27 cellular contexts compared by ENCODE assay signal in the genomic region with DNA sequence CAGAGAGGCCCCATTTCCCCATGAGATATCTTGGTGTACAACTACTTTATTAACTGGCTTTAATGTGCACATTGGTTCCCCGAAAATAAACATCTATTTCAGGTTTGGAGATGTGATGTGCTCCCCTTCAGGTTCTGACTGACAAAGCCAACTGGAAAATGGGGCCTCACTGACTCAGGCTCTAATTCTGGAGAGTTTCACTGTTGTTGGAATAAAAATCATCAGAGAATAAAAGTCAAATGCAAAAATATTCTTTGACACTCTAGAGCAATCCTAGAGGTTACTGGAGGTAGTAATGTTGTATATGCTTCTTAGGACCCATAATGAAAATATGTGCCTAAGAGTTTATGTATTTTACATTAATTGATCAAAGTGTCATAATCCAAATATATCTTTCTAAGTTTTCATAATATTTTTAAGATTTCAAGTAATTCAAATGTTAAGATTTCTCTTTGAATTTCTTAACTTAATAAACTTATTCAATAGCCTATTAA.
DNase-seq lines count a peak whose midpoint lies in the region; ATAC-seq, FAIRE-seq and TF ChIP-seq lines count a peak whose summit lies in the region.
"Had no signal": no experiment of that assay in that cellular context is flagged by ENCODE, and none has a peak within 500 bp of the region (broad histone marks: within the 10 kb centered on the region; RNA-seq: fewer than 3 reads in every experiment).

No MANE protein-coding gene starts in this region.

- intact Hi-C loops in ascending aorta (cut with DNase I) = loop anchor here (10.0 kb wide), 2 partner anchors 310 to 630 kb away; no protein-coding TSS in a partner anchor

- H3K18ac ChIP-seq in trophoblast cell (ENCODE audit: low read length) = no peak overlapping the region

- no peak for ATAC-seq in stimulated activated memory B cell treated with anti-CD40 and anti-IgM and Interleukin-4, amounts not matched to agents 10 μg/mL and 1 μg/mL and 100 μg/mL, for 72 hours
- ATAC-seq: activated T-helper 17 cell treated with anti-CD3 and anti-CD28 coated beads, Interleukin-2, amount 50 U/mL, for 72 hours; stimulated activated naive B cell treated with anti-CD40 and anti-IgM and Interleukin-4, amounts not matched to agents 10 μg/mL and 1 μg/mL and 100 μg/mL, for 72 hours had no signal

- no peak overlapping the region for H2BK5ac ChIP-seq in trophoblast cell (ENCODE audit: low read depth, low read length, poor library complexity)

- no peak overlapping the region for H3K14ac ChIP-seq in trophoblast cell (ENCODE audit: low read length)

- H3K4me1 ChIP-seq in ascending aorta (peaks cover 0 to 28% of the 10 kb centered on the region in 2 donors), trophoblast cell (ENCODE audit: control insufficient read depth in 1 of 2, insufficient read depth in 2 of 2, low read length in 2 of 2) (peaks cover 2 to 7% of the 10 kb centered on the region in 2 experiments)

- no peak overlapping the region for H2AK5ac ChIP-seq in trophoblast cell (ENCODE audit: low read length)

- H3K4me1 Mint-ChIP-seq in stimulated activated memory B cell treated with anti-CD40 and anti-IgM and Interleukin-4, amounts not matched to agents 10 μg/mL and 1 μg/mL and 100 μg/mL, for 72 hours = no peaks in the 10 kb centered on the region
- H3K4me1 Mint-ChIP-seq in immature natural killer cell = no peaks in the 10 kb centered on the region
- H3K4me1 Mint-ChIP-seq: activated B cell treated with CpG ODN at 0.5 μM for 24 hours; activated T-helper 17 cell treated with anti-CD3 and anti-CD28 coated beads, Interleukin-2, amount 50 U/mL, for 72 hours; CD4-positive, CD25-positive, alpha-beta regulatory T cell; stimulated activated naive B cell treated with anti-CD40 and anti-IgM and Interleukin-4, amounts not matched to agents 10 μg/mL and 1 μg/mL and 100 μg/mL, for 72 hours had no signal

- H3K23ac ChIP-seq in trophoblast cell (ENCODE audit: low read length) = no peak overlapping the region

- peaks cover 2% of the 10 kb centered on the region for H3K9me3 Mint-ChIP-seq in stimulated activated memory B cell treated with anti-CD40 and anti-IgM and Interleukin-4, amounts not matched to agents 10 μg/mL and 1 μg/mL and 100 μg/mL, for 72 hours
- peaks cover 9 to 43% (median 25%) of the 10 kb centered on the region in 6 donors for H3K9me3 Mint-ChIP-seq in immature natural killer cell
- H3K9me3 Mint-ChIP-seq: activated T-helper 17 cell treated with anti-CD3 and anti-CD28 coated beads, Interleukin-2, amount 50 U/mL, for 72 hours had no signal

- no peaks in the 10 kb centered on the region for H3K36me3 Mint-ChIP-seq in stimulated activated memory B cell treated with anti-CD40 and anti-IgM and Interleukin-4, amounts not matched to agents 10 μg/mL and 1 μg/mL and 100 μg/mL, for 72 hours
- H3K36me3 Mint-ChIP-seq in immature natural killer cell = no peaks in the 10 kb centered on the region
- H3K36me3 Mint-ChIP-seq: activated naive CD8-positive, alpha-beta T cell; CD4-positive, CD25-positive, alpha-beta regulatory T cell; stimulated activated naive B cell treated with anti-CD40 and anti-IgM and Interleukin-4, amounts not matched to agents 10 μg/mL and 1 μg/mL and 100 μg/mL, for 72 hours had no signal

- no peak overlapping the region for H4K91ac ChIP-seq in trophoblast cell (ENCODE audit: low read depth, low read length)

- no peak overlapping the region for H3K9ac ChIP-seq in trophoblast cell (ENCODE audit: low read length)

- H4K8ac ChIP-seq in trophoblast cell (ENCODE audit: low read depth, low read length) = no peak overlapping the region

- H3K4me2 ChIP-seq in trophoblast cell (ENCODE audit: low read length) = no peak overlapping the region

- peak; percentile 6 to 14 (median 7) for TF ChIP-seq CTCF in ascending aorta (IDR thresholded peaks at IDR 0.05)
- TF ChIP-seq CTCF in fibroblast of the aortic adventitia (IDR thresholded peaks at IDR 0.05; ENCODE audit: insufficient read depth, low read length) = peak; percentile 34

- DNase-seq in ascending aorta (ENCODE audit: low spot score in 2 of 2) (no peak), fibroblast of the aortic adventitia (ENCODE audit: low read depth) (no peak), trophoblast cell (no peak), RPMI8226 (no peak), immature natural killer cell (no peak)
- DNase-seq in activated effector memory CD4-positive, alpha-beta T cell treated with Interleukin-2 at 50 U/mL for 16 hours = no peak
- DNase-seq: activated B cell treated with CpG ODN at 0.5 μM for 24 hours; activated CD4-positive, alpha-beta T cell treated with anti-CD3 and anti-CD28 coated beads, Interleukin-2, amount 50 U/mL, for 4 hours; CD4-positive, CD25-positive, alpha-beta regulatory T cell; esophagus squamous epithelium; glutamatergic neuron; NCI-H1105 treated with DMSO at 0.1 percent for 48 hours; NCI-H2029 treated with DMSO at 0.1 percent for 48 hours; NCI-H774; small intestine; stimulated activated CD4-positive, alpha-beta T cell treated with anti-CD3 and anti-CD28 coated beads, Interleukin-2, amount 100 ng/mL, for 48 hours; stimulated activated naive B cell treated with anti-CD40 and anti-IgM and Interleukin-4, amounts not matched to agents 10 μg/mL and 1 μg/mL and 100 μg/mL, for 72 hours; T-helper 9 cell; testis had no signal

- no CpG with 5 or more reads among the region's 1 CpG for WGBS in trophoblast cell (ENCODE audit: extremely low coverage, insufficient coverage, insufficient read length)

- H3K4me3 ChIP-seq in ascending aorta (no peak overlapping the region), fibroblast of the aortic adventitia (ENCODE audit: low read depth, low read length) (no peak overlapping the region), trophoblast cell (ENCODE audit: low read depth, low read length) (no peak overlapping the region)
- H3K4me3 ChIP-seq: esophagus squamous epithelium, lung, testis had no signal

- H3K27ac Mint-ChIP-seq in stimulated activated memory B cell treated with anti-CD40 and anti-IgM and Interleukin-4, amounts not matched to agents 10 μg/mL and 1 μg/mL and 100 μg/mL, for 72 hours = no peak overlapping the region
- H3K27ac Mint-ChIP-seq in immature natural killer cell = no peak overlapping the region
- H3K27ac Mint-ChIP-seq: activated B cell treated with CpG ODN at 0.5 μM for 24 hours; activated naive CD8-positive, alpha-beta T cell; activated T-helper 17 cell treated with anti-CD3 and anti-CD28 coated beads, Interleukin-2, amount 50 U/mL, for 72 hours; IgD-negative memory B cell; stimulated activated naive B cell treated with anti-CD40 and anti-IgM and Interleukin-4, amounts not matched to agents 10 μg/mL and 1 μg/mL and 100 μg/mL, for 72 hours had no signal

- H3K4me3 Mint-ChIP-seq in stimulated activated memory B cell treated with anti-CD40 and anti-IgM and Interleukin-4, amounts not matched to agents 10 μg/mL and 1 μg/mL and 100 μg/mL, for 72 hours = no peak overlapping the region
- H3K4me3 Mint-ChIP-seq in immature natural killer cell = no peak overlapping the region
- H3K4me3 Mint-ChIP-seq: activated B cell treated with CpG ODN at 0.5 μM for 24 hours; activated naive CD8-positive, alpha-beta T cell; activated T-helper 17 cell treated with anti-CD3 and anti-CD28 coated beads, Interleukin-2, amount 50 U/mL, for 72 hours; CD4-positive, CD25-positive, alpha-beta regulatory T cell; IgD-negative memory B cell; stimulated activated naive B cell treated with anti-CD40 and anti-IgM and Interleukin-4, amounts not matched to agents 10 μg/mL and 1 μg/mL and 100 μg/mL, for 72 hours had no signal

- no peaks in the 10 kb centered on the region for H3K9me3 ChIP-seq in ascending aorta
- H3K9me3 ChIP-seq in trophoblast cell (ENCODE audit: insufficient read depth, low read depth, low read length) = no peaks in the 10 kb centered on the region
- H3K9me3 ChIP-seq: esophagus squamous epithelium, testis had no signal

- H3K36me3 ChIP-seq in ascending aorta = no peaks in the 10 kb centered on the region
- no peaks in the 10 kb centered on the region for H3K36me3 ChIP-seq in trophoblast cell (ENCODE audit: control insufficient read depth in 1 of 2, insufficient read depth in 2 of 2, low read length in 2 of 2)
- H3K36me3 ChIP-seq: esophagus squamous epithelium had no signal

- H3K4ac ChIP-seq in trophoblast cell (ENCODE audit: low read depth, low read length) = no peak overlapping the region

- no peak overlapping the region for H2BK12ac ChIP-seq in trophoblast cell (ENCODE audit: low read length)

- FAIRE-seq in G401.6 (lab: Jason Lieb, UNC) = peak; percentile 69
- FAIRE-seq: D721Med, GM12892, small intestine had no signal

- H3K27me3 Mint-ChIP-seq in stimulated activated memory B cell treated with anti-CD40 and anti-IgM and Interleukin-4, amounts not matched to agents 10 μg/mL and 1 μg/mL and 100 μg/mL, for 72 hours = no peaks in the 10 kb centered on the region
- peaks cover 0 to 2% (median 0%) of the 10 kb centered on the region in 3 donors for H3K27me3 Mint-ChIP-seq in immature natural killer cell (ENCODE audit: low read depth in 3 of 3)
- H3K27me3 Mint-ChIP-seq: activated B cell treated with CpG ODN at 0.5 μM for 24 hours; activated naive CD8-positive, alpha-beta T cell; activated T-helper 17 cell treated with anti-CD3 and anti-CD28 coated beads, Interleukin-2, amount 50 U/mL, for 72 hours; CD4-positive, CD25-positive, alpha-beta regulatory T cell; IgD-negative memory B cell; stimulated activated naive B cell treated with anti-CD40 and anti-IgM and Interleukin-4, amounts not matched to agents 10 μg/mL and 1 μg/mL and 100 μg/mL, for 72 hours had no signal

- peaks cover 20% of the 10 kb centered on the region for H3K79me1 ChIP-seq in trophoblast cell (ENCODE audit: low read length)

- no peak overlapping the region for H2AFZ ChIP-seq in trophoblast cell (ENCODE audit: insufficient read depth, low read length, poor library complexity)

- peak overlapping the region in 1 of 2 donors; percentile 68 for H3K27ac ChIP-seq in ascending aorta
- H3K27ac ChIP-seq in trophoblast cell (ENCODE audit: low read depth, low read length) = no peak overlapping the region
- H3K27ac ChIP-seq: esophagus squamous epithelium, testis had no signal

- peak overlapping the region; percentile 53 for H2BK120ac ChIP-seq in trophoblast cell (ENCODE audit: insufficient read depth, low read length, poor library complexity)

- peaks cover 3% of the 10 kb centered on the region for H3K79me2 ChIP-seq in trophoblast cell (ENCODE audit: control insufficient read depth, insufficient read depth, low read length, poor library complexity)

- no peak overlapping the region for H4K12ac ChIP-seq in trophoblast cell (ENCODE audit: low read depth, low read length)

- H3K27me3 ChIP-seq in ascending aorta (no peaks in the 10 kb centered on the region), trophoblast cell (ENCODE audit: insufficient read depth, low read length) (no peaks in the 10 kb centered on the region)
- H3K27me3 ChIP-seq: esophagus squamous epithelium, testis had no signal
